11 cellular contexts compared by ENCODE assay signal in genomic region chr2:166106431-166107015, GRCh38. TPM values are rescaled to one million over a fixed set of nuclear protein-coding genes. Genes with fewer than 3 reads are reported as not detected.
DNase-seq lines count a peak whose midpoint lies in the region; ATAC-seq and TF ChIP-seq lines count a peak whose summit lies in the region.
"Had no signal": no experiment of that assay in that cellular context is flagged by ENCODE, and none has a peak within 500 bp of the region (broad histone marks: within the 10 kb centered on the region; RNA-seq: fewer than 3 reads in every experiment).

No MANE protein-coding gene starts in this region.

- CTCF ChIA-PET in SK-N-SH (lab: Yijun Ruan, JAX): interaction anchor here (0.6 to 1.9 kb wide), 24 partner anchors 9 to 750 kb away, joined by 3 to 36 read pairs (median 4); partner anchors contain the start of gene SCN1A

- POLR2A ChIA-PET in SK-N-SH (lab: Yijun Ruan, JAX): no interaction called here

- H3K36me3 Mint-ChIP-seq in mesothelial cell of epicardium: no peaks in the 10 kb centered on the region
- H3K36me3 Mint-ChIP-seq: activated naive CD8-positive, alpha-beta T cell; memory B cell had no signal

- H3K79me2 ChIP-seq in SK-N-SH (ENCODE audit: insufficient read depth): no peaks in the 10 kb centered on the region

- no peaks in the 10 kb centered on the region for H3K27me3 Mint-ChIP-seq in mesothelial cell of epicardium (ENCODE audit: low read depth)
- H3K27me3 Mint-ChIP-seq: activated naive CD8-positive, alpha-beta T cell; memory B cell had no signal

- intact Hi-C loops in thyroid gland (cut with DNase I): no loop called here

- peak; percentile 81 for TF ChIP-seq RAD21 in SK-N-SH (IDR thresholded peaks at IDR 0.05; ENCODE audit: low read length)

- no peak overlapping the region for H3K27ac ChIP-seq in SK-N-SH (ENCODE audit: low read depth in 2 of 2, low read length in 1 of 2)
- no peak overlapping the region for H3K27ac ChIP-seq in thyroid gland
- H3K27ac ChIP-seq: Peyer's patch had no signal

- 58% methylated on average over 7 of the region's 7 CpGs for WGBS in SK-N-SH (ENCODE audit: low lambda C conversion rate)
- 54 to 56% methylated on average over 7 of the region's 7 CpGs for WGBS in thyroid gland, 2 donors

- H4K20me1 ChIP-seq in SK-N-SH (ENCODE audit: insufficient read depth): no peaks in the 10 kb centered on the region

- H3K27ac Mint-ChIP-seq in mesothelial cell of epicardium: no peak overlapping the region
- H3K27ac Mint-ChIP-seq: activated naive CD8-positive, alpha-beta T cell; memory B cell had no signal

- TF ChIP-seq EP300 in SK-N-SH (IDR thresholded peaks at IDR 0.05; ENCODE audit: borderline replicate concordance in 1 of 2, low read depth in 1 of 2, low read length in 1 of 2): no peak

- no peaks in the 10 kb centered on the region for H3K9me3 ChIP-seq in SK-N-SH
- H3K9me3 ChIP-seq in thyroid gland: no peaks in the 10 kb centered on the region
- H3K9me3 ChIP-seq: Peyer's patch had no signal

- peaks cover 13% of the 10 kb centered on the region for H3K9me3 Mint-ChIP-seq in mesothelial cell of epicardium

- TF ChIP-seq CTCF in SK-N-SH (IDR thresholded peaks at IDR 0.05) (peak; percentile 48), mesothelial cell of epicardium (IDR thresholded peaks at IDR 0.05; ENCODE audit: unreplicated experiment) (no peak), thyroid gland (IDR thresholded peaks at IDR 0.05) (peak in 1 of 6 experiments; percentile 22)

- ATAC-seq in HG03469 (IDR thresholded peaks at IDR 0.05; ENCODE audit: unreplicated experiment): peak; percentile 49

- DNase-seq in EH (ENCODE audit: low read depth) (peak; percentile 6), SK-N-SH (peak; percentile 48), lung microvascular endothelial cell (ENCODE audit: low read depth in 2 of 2) (peak; percentile 64 to 70), cerebellar nuclear complex (lab: John Stamatoyannopoulos, UW) (no peak), mesothelial cell of epicardium (ENCODE audit: low spot score in 2 of 2, unreplicated experiment in 2 of 2) (no peak), thyroid gland (no peak), NCI-H345 (lab: John Stamatoyannopoulos, UW) (no peak)
- DNase-seq: Peyer's patch had no signal

- H3K9me2 ChIP-seq in SK-N-SH: no peaks in the 10 kb centered on the region

- H3K4me2 ChIP-seq in SK-N-SH: no peak overlapping the region

- peaks cover under 1% of the 10 kb centered on the region for H3F3A ChIP-seq in SK-N-SH (replicated peaks; ENCODE audit: insufficient read depth)

- H3K36me3 ChIP-seq in SK-N-SH (replicated peaks in 1 of 2; ENCODE audit: control insufficient read depth in 1 of 2, insufficient read depth in 2 of 2, low read length in 1 of 2) (no peaks in the 10 kb centered on the region), thyroid gland (no peaks in the 10 kb centered on the region)
- H3K36me3 ChIP-seq: Peyer's patch had no signal

- H3K9ac ChIP-seq in SK-N-SH: no peak overlapping the region

- no peak overlapping the region for H3K4me3 Mint-ChIP-seq in mesothelial cell of epicardium
- H3K4me3 Mint-ChIP-seq: activated naive CD8-positive, alpha-beta T cell; memory B cell had no signal

- H3K4me1 ChIP-seq in SK-N-SH (ENCODE audit: control insufficient read depth in 1 of 2, insufficient read depth in 2 of 2, low read depth in 1 of 2, low read length in 1 of 2) (no peaks in the 10 kb centered on the region; a peak in 1 of 4 replicates), thyroid gland (no peaks in the 10 kb centered on the region)
- H3K4me1 ChIP-seq: Peyer's patch had no signal

- no peaks in the 10 kb centered on the region for H3K4me1 Mint-ChIP-seq in mesothelial cell of epicardium
- H3K4me1 Mint-ChIP-seq: memory B cell had no signal

- H3K27me3 ChIP-seq in SK-N-SH (ENCODE audit: insufficient read depth): no peaks in the 10 kb centered on the region
- no peaks in the 10 kb centered on the region for H3K27me3 ChIP-seq in thyroid gland
- H3K27me3 ChIP-seq: Peyer's patch had no signal

- TF ChIP-seq POLR2A in thyroid gland (IDR thresholded peaks at IDR 0.05): no peak

- H2AFZ ChIP-seq in SK-N-SH (ENCODE audit: low read depth): no peak overlapping the region

- H3K4me3 ChIP-seq in SK-N-SH (ENCODE audit: low read depth in 2 of 2, low read length in 1 of 2): no peak overlapping the region; a peak in 1 of 4 replicates
- H3K4me3 ChIP-seq in thyroid gland (replicated peaks in 1 of 3): no peak overlapping the region
- H3K4me3 ChIP-seq: Peyer's patch had no signal

TF ChIP-seq in SK-N-SH, 30 proteins besides CTCF, POLR2A, EP300 and RAD21:
- TF ChIP-seq SMC3 (IDR thresholded peaks at IDR 0.05; ENCODE audit: low read depth, low read length) (peak; percentile 41; the same call in 1 of the 2 replicates), FOSL2 (IDR thresholded peaks at IDR 0.05; ENCODE audit: borderline replicate concordance, low read depth) (no peak)

RNA-seq across cellular contexts. Expression of gene SCN1A, which starts 21.3 kb away (rescaled TPM):
- polyA plus RNA-seq in SK-N-SH (2012; rRNA removed): 0.02 TPM in 1 of 2 replicates, not detected in the other
- not detected in 2 replicates for polyA plus RNA-seq in SK-N-SH (2012; cell fraction: cytosol; rRNA removed)
- polyA plus RNA-seq in SK-N-SH (2012; cell fraction: nucleus; rRNA removed): 0.01 and 0.04 TPM in 2 replicates
- not detected in 2 replicates for total RNA-seq in lung microvascular endothelial cell
- 0.66 to 1.9 TPM (median 1.6 TPM) in 3 replicates for total RNA-seq in mesothelial cell of epicardium
- total RNA-seq in thyroid gland: not detected
- total RNA-seq: Peyer's patch had no signal

Comparison
In these comparisons a context has a peak if more than half of its experiments do, and no peak if none do; other contexts are left out.
1. DNase-seq: peak in EH (single experiment), SK-N-SH (single experiment) and lung microvascular endothelial cell (2 of 2); none in cerebellar nuclear complex (0 of 2), mesothelial cell of epicardium (0 of 2), thyroid gland (0 of 2) and NCI-H345 (single experiment).